In the genomic region with DNA sequence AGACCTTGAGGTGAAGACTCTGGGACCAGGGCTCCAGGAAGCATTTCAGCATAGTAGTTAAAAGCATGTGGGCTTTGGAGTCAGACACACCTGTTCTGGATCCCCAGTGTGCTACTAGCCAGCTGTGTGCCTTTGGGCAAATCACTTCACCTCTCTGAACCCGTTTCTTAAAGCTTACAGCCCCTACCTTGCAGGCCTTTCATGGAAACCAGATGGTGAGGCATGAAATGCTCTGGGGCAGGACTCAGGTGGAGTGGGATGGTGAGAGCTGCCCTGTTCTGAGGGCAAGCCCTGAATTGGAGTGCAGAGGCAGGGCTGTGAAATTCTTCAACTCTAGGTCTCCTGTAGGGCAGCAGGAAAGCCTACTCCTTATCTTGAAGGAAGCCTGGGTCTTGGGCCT, we compare ENCODE assay signal across 20 cellular contexts. TPM values are rescaled to one million over a fixed set of nuclear protein-coding genes. Genes with fewer than 3 reads are reported as not detected.
A peak's percentile ranks its signal among the peaks of the same experiment; 100 is the strongest.
DNase-seq lines count a peak whose midpoint lies in the region; ATAC-seq, FAIRE-seq and TF ChIP-seq lines count a peak whose summit lies in the region.
"Had no signal": no experiment of that assay in that cellular context is flagged by ENCODE, and none has a peak within 500 bp of the region (broad histone marks: within the 10 kb centered on the region; RNA-seq: fewer than 3 reads in every experiment).

No MANE protein-coding gene starts in this region.

- H3K4me3 Mint-ChIP-seq in CD4-positive, alpha-beta memory T cell: peak overlapping the region in 5 of 8 donors; percentile 30 to 92 (median 46)
- no peak overlapping the region for H3K4me3 Mint-ChIP-seq in activated CD4-positive, alpha-beta memory T cell treated with anti-CD3 and anti-CD28 coated beads, Interleukin-2, amount 10 ng/mL, durations not matched to agents 7 days and 5 days
- H3K4me3 Mint-ChIP-seq: dendritic cell treated with granulocyte-macrophage colony-stimulating factor and Interleukin-4, amounts not matched to agents 40 ng/mL and 50 ng/mL, for 4 days; neural progenitor cell had no signal

- no peak overlapping the region for H2AFZ ChIP-seq in HepG2 (ENCODE audit: low read length)
- H2AFZ ChIP-seq: hepatocyte, neural progenitor cell had no signal

- no peaks in the 10 kb centered on the region for H3K79me2 ChIP-seq in HepG2 (ENCODE audit: insufficient read depth, low read length)
- H3K79me2 ChIP-seq: hepatocyte had no signal

- FAIRE-seq in HepG2 (lab: Jason Lieb, UNC) (no peak), urothelium cell line (lab: Jason Lieb, UNC) (no peak)

- no CpG with 5 or more reads among the region's 1 CpG for whole genome bisulfite sequencing in HepG2 (ENCODE audit: low lambda C conversion rate)

- peak overlapping the region; percentile 93 to 100 (median 96) for H3K27ac Mint-ChIP-seq in CD4-positive, alpha-beta memory T cell
- peak overlapping the region; percentile 97 for H3K27ac Mint-ChIP-seq in activated CD4-positive, alpha-beta memory T cell treated with anti-CD3 and anti-CD28 coated beads, Interleukin-2, amount 10 ng/mL, durations not matched to agents 7 days and 5 days
- H3K27ac Mint-ChIP-seq: neural progenitor cell had no signal

- POLR2A ChIA-PET in CD4-positive, alpha-beta memory T cell (lab: Charles Lee; ENCODE audit: partially characterized antibody): interaction anchor here (0.8 to 38.4 kb wide), 14 partner anchors 8 to 214 kb away, joined by 3 to 2221 read pairs (median 4); a partner anchor contains a TSS
- POLR2A ChIA-PET in activated CD4-positive, alpha-beta memory T cell treated with anti-CD3 and anti-CD28 coated beads, Interleukin-2, amount 10 ng/mL, durations not matched to agents 7 days and 5 days (lab: Charles Lee): interaction anchor here (0.9 to 12.4 kb wide), 7 partner anchors 9 to 199 kb away, joined by 3 to 264 read pairs (median 12); a partner anchor contains a TSS
- POLR2A ChIA-PET in HepG2 (lab: Yijun Ruan, JAX): interaction anchor here (1.6 kb wide), 1 partner anchor 11 kb away, joined by 7 read pairs; a partner anchor contains a TSS

- TF ChIP-seq CTCF in HepG2 (CRISPR knock-in tag; IDR thresholded peaks at IDR 0.05): no peak

- intact Hi-C loops in CD4-positive, alpha-beta memory T cell (cut with micrococcal nuclease): no loop called here
- intact Hi-C loops in HepG2 (cut with micrococcal nuclease; ENCODE audit: unreplicated experiment): no loop called here

- no peaks in the 10 kb centered on the region for H3K27me3 ChIP-seq in CD4-positive, alpha-beta memory T cell (ENCODE audit: insufficient read depth, low read length)
- no peaks in the 10 kb centered on the region for H3K27me3 ChIP-seq in HepG2 (ENCODE audit: control insufficient read depth in 1 of 2, insufficient read depth in 2 of 2, low read length in 2 of 2)
- H3K27me3 ChIP-seq: ascending aorta, BLaER1, hepatocyte, neural progenitor cell had no signal

- no peaks in the 10 kb centered on the region for H3K27me3 Mint-ChIP-seq in CD4-positive, alpha-beta memory T cell
- H3K27me3 Mint-ChIP-seq in activated CD4-positive, alpha-beta memory T cell treated with anti-CD3 and anti-CD28 coated beads, Interleukin-2, amount 10 ng/mL, durations not matched to agents 7 days and 5 days: no peaks in the 10 kb centered on the region

- H3K9me3 Mint-ChIP-seq in CD4-positive, alpha-beta memory T cell: no peaks in the 10 kb centered on the region
- no peaks in the 10 kb centered on the region for H3K9me3 Mint-ChIP-seq in activated CD4-positive, alpha-beta memory T cell treated with anti-CD3 and anti-CD28 coated beads, Interleukin-2, amount 10 ng/mL, durations not matched to agents 7 days and 5 days
- H3K9me3 Mint-ChIP-seq: dendritic cell treated with granulocyte-macrophage colony-stimulating factor and Interleukin-4, amounts not matched to agents 40 ng/mL and 50 ng/mL, for 4 days; neural progenitor cell had no signal

- DNase-seq in CD4-positive, alpha-beta memory T cell: no peak
- DNase-seq in activated CD4-positive, alpha-beta memory T cell treated with anti-CD3 and anti-CD28 coated beads, Interleukin-2, amount 10 ng/mL, durations not matched to agents 7 days and 5 days: no peak
- DNase-seq in HepG2 (ENCODE audit: low spot score) (no peak), urothelium cell line (ENCODE audit: low spot score) (no peak), DMS114 treated with DMSO at 0.1 percent for 48 hours (lab: John Stamatoyannopoulos, UW; ENCODE audit: unreplicated experiment) (no peak), hepatic stellate cell (ENCODE audit: low spot score) (no peak), NCI-H187 (lab: John Stamatoyannopoulos, UW) (no peak)
- DNase-seq: GDM1; NCI-H1694; NCI-H510A; stimulated activated CD4-positive, alpha-beta T cell treated with anti-CD3 and anti-CD28 coated beads, Interleukin-4, amount 100 ng/mL, for 4 hours; T-helper 9 cell had no signal

- BruUV-seq in HepG2 (replicated peaks; lab: Mats Ljungman, UMichigan): no TSS peak

- TF ChIP-seq RAD21 in HepG2 (CRISPR knock-in tag; IDR thresholded peaks at IDR 0.05): no peak

- no peak for TF ChIP-seq EP300 in HepG2 (IDR thresholded peaks at IDR 0.05; ENCODE audit: low read depth in 2 of 2, low read length in 2 of 2)
- no peak for TF ChIP-seq EP300 in HepG2 (CRISPR knock-in tag; IDR thresholded peaks at IDR 0.05; ENCODE audit: borderline replicate concordance)

- no peak overlapping the region for H3K4me2 ChIP-seq in HepG2 (ENCODE audit: low read depth, low read length)
- H3K4me2 ChIP-seq: BLaER1, hepatocyte, neural progenitor cell had no signal

- no peak overlapping the region for H3K4me3 ChIP-seq in CD4-positive, alpha-beta memory T cell (ENCODE audit: low read length in 2 of 2)
- H3K4me3 ChIP-seq in HepG2 (replicated peaks in 1 of 3; ENCODE audit: insufficient read depth in 1 of 3, low read depth in 2 of 3, low read length in 3 of 3): no peak overlapping the region
- H3K4me3 ChIP-seq: ascending aorta, BLaER1, hepatocyte, neural progenitor cell had no signal

- TF ChIP-seq POLR2A in GM18505 (IDR thresholded peaks at IDR 0.05; ENCODE audit: borderline replicate concordance, extremely low read depth, insufficient read depth, insufficient read length): peak; percentile 40
- TF ChIP-seq POLR2A in HepG2 (IDR thresholded peaks at IDR 0.05; ENCODE audit: insufficient read depth in 1 of 2, low read depth in 2 of 2, low read length in 2 of 2): no peak

- no peaks in the 10 kb centered on the region for H4K20me1 ChIP-seq in HepG2 (ENCODE audit: insufficient read depth, low read length)

- H3K27ac ChIP-seq in CD4-positive, alpha-beta memory T cell (ENCODE audit: low read depth, low read length): peak overlapping the region; percentile 52
- no peak overlapping the region for H3K27ac ChIP-seq in HepG2 (ENCODE audit: extremely low read length, insufficient read depth, low read length)
- H3K27ac ChIP-seq: ascending aorta, hepatocyte, neural progenitor cell had no signal

- peaks cover 30% of the 10 kb centered on the region for H3K36me3 ChIP-seq in CD4-positive, alpha-beta memory T cell (ENCODE audit: insufficient read depth, low read length)
- H3K36me3 ChIP-seq in HepG2 (replicated peaks in 1 of 2; ENCODE audit: control insufficient read depth in 1 of 2, insufficient read depth in 2 of 2, low read length in 2 of 2): peaks cover 7 to 20% of the 10 kb centered on the region in 2 experiments; a peak in 4 of 5 replicates

- H3K9me3 ChIP-seq in CD4-positive, alpha-beta memory T cell (ENCODE audit: control insufficient read depth in 1 of 2, low read length in 2 of 2): no peaks in the 10 kb centered on the region
- H3K9me3 ChIP-seq in HepG2 (ENCODE audit: low read length): no peaks in the 10 kb centered on the region
- H3K9me3 ChIP-seq: ascending aorta, BLaER1 had no signal

- H3K4me1 Mint-ChIP-seq in CD4-positive, alpha-beta memory T cell: peaks cover 70 to 99% (median 86%) of the 10 kb centered on the region in 4 donors
- H3K4me1 Mint-ChIP-seq in activated CD4-positive, alpha-beta memory T cell treated with anti-CD3 and anti-CD28 coated beads, Interleukin-2, amount 10 ng/mL, durations not matched to agents 7 days and 5 days: peaks cover 84% of the 10 kb centered on the region
- H3K4me1 Mint-ChIP-seq: neural progenitor cell had no signal

- H3K4me1 ChIP-seq in CD4-positive, alpha-beta memory T cell (ENCODE audit: insufficient read depth, low read length): peaks cover 99% of the 10 kb centered on the region
- peaks cover 4% of the 10 kb centered on the region; the same call in 1 of the 2 replicates for H3K4me1 ChIP-seq in HepG2 (ENCODE audit: insufficient read depth, low read length)
- H3K4me1 ChIP-seq: ascending aorta, neural progenitor cell had no signal

- no peak for ATAC-seq in GM18505 (IDR thresholded peaks at IDR 0.05; ENCODE audit: unreplicated experiment)
- no peak for ATAC-seq in HepG2

- in situ Hi-C loops in HepG2 (cut with HindIII; ENCODE audit: extremely low pct_ligation_motif_present, low pct_unique_long_range_greater_than_20kb): loop anchor here (25.0 kb wide), 1 partner anchor 190 kb away; a partner anchor contains a TSS

- CTCF ChIA-PET in CD4-positive, alpha-beta memory T cell (lab: Charles Lee; ENCODE audit: partially characterized antibody): interaction anchor here (0.9 to 2.9 kb wide), 6 partner anchors 8 to 41 kb away, joined by 3 to 11 read pairs (median 4); no protein-coding TSS in a partner anchor
- CTCF ChIA-PET in activated CD4-positive, alpha-beta memory T cell treated with anti-CD3 and anti-CD28 coated beads, Interleukin-2, amount 10 ng/mL, durations not matched to agents 7 days and 5 days (lab: Charles Lee): interaction anchor here (1.8 to 4.4 kb wide), 2 partner anchors 12 to 33 kb away, joined by 3 to 12 read pairs; no protein-coding TSS in a partner anchor
- CTCF ChIA-PET in HepG2 (lab: Yijun Ruan, JAX; ENCODE audit: low intra/inter-chr PET ratio, low total read pairs): no interaction called here

- no peak overlapping the region for H3K9ac ChIP-seq in HepG2 (ENCODE audit: insufficient read depth, low read depth, low read length)
- H3K9ac ChIP-seq: BLaER1, neural progenitor cell had no signal

- peaks cover 34 to 38% of the 10 kb centered on the region in 2 donors for H3K36me3 Mint-ChIP-seq in CD4-positive, alpha-beta memory T cell
- H3K36me3 Mint-ChIP-seq in activated CD4-positive, alpha-beta memory T cell treated with anti-CD3 and anti-CD28 coated beads, Interleukin-2, amount 10 ng/mL, durations not matched to agents 7 days and 5 days (ENCODE audit: low read depth): peaks cover 52% of the 10 kb centered on the region

RNA-seq across cellular contexts. Expression of a gene that starts 10.5 kb away (rescaled TPM):
- 100 to 1,000 TPM; 325 to 336 TPM for total RNA-seq in CD4-positive, alpha-beta memory T cell
- polyA plus RNA-seq in CD4-positive, alpha-beta memory T cell: 1,000 to 10,000 TPM in 1 of 2 donors, 100 to 1,000 TPM in 1; 910 to 1,459 TPM
- total RNA-seq in activated CD4-positive, alpha-beta memory T cell treated with anti-CD3 and anti-CD28 coated beads, Interleukin-2, amount 10 ng/mL, durations not matched to agents 7 days and 5 days: 100 to 1,000 TPM; 400 to 407 TPM
- total RNA-seq in HepG2 (2016; rRNA removed; fragmentation: Illumina TruSeq; extraction: Trizol): 3.2 and 5.5 TPM in 2 replicates
- total RNA-seq in HepG2 (2016; cell fraction: cytosol; rRNA removed; fragmentation: Illumina TruSeq; extraction: Trizol; ENCODE audit: low read depth): 2.4 TPM in 2 replicates
- 3.2 and 3.4 TPM in 2 replicates for total RNA-seq in HepG2 (2016; cell fraction: insoluble cytoplasmic fraction; rRNA removed; fragmentation: Illumina TruSeq; extraction: Trizol)
- 5.5 and 5.9 TPM in 2 replicates for total RNA-seq in HepG2 (2016; cell fraction: membrane; rRNA removed; fragmentation: Illumina TruSeq; extraction: Trizol)
- total RNA-seq in HepG2 (2016; cell fraction: nucleus; rRNA removed; fragmentation: Illumina TruSeq; extraction: Trizol): 6.8 and 8.8 TPM in 2 replicates
- 2.7 TPM in 2 replicates for polyA plus RNA-seq in HepG2 (2011; rRNA removed)
- polyA plus RNA-seq in HepG2 (2011; cell fraction: cytosol; rRNA removed): 3.8 and 4.1 TPM in 2 replicates
- 3.8 and 5.1 TPM in 2 replicates for polyA plus RNA-seq in HepG2 (2011; cell fraction: nucleus; rRNA removed)
- polyA plus RNA-seq in HepG2 (2012): 4.1 and 7.4 TPM in 2 replicates
- 4.9 and 6.3 TPM in 2 replicates for polyA plus RNA-seq in HepG2 (2016; cell fraction: cytosol; fragmentation: Illumina TruSeq; extraction: Trizol; ENCODE audit: low read depth)
- polyA plus RNA-seq in HepG2 (2016; cell fraction: insoluble cytoplasmic fraction; fragmentation: Illumina TruSeq; extraction: Trizol; ENCODE audit: low read depth): 7.6 and 11.9 TPM in 2 replicates
- 11.8 and 12.1 TPM in 2 replicates for polyA plus RNA-seq in HepG2 (2016; cell fraction: membrane; fragmentation: Illumina TruSeq; extraction: Trizol; ENCODE audit: low read depth)
- polyA plus RNA-seq in HepG2 (2016; cell fraction: nucleus; fragmentation: Illumina TruSeq; extraction: Trizol; ENCODE audit: insufficient read depth, low read depth): 4.9 and 6.3 TPM in 2 replicates
- 10.6 and 155 TPM in 2 replicates for polyA minus RNA-seq in HepG2 (2011; rRNA and poly(A)+ RNA removed; ENCODE audit: low replicate concordance)
- 4.4 and 5.2 TPM in 2 replicates for polyA minus RNA-seq in HepG2 (2011; cell fraction: cytosol; rRNA and poly(A)+ RNA removed)
- polyA minus RNA-seq in HepG2 (2011; cell fraction: nucleus; rRNA and poly(A)+ RNA removed): 9.1 and 17.2 TPM in 2 replicates

RNA-seq across cellular contexts. Expression of a gene that starts 21.4 kb away (rescaled TPM):
- under 1 TPM; 0.23 to 0.30 TPM for total RNA-seq in CD4-positive, alpha-beta memory T cell
- under 1 TPM in 1 of 2 donors, not detected in 1; 0.53 TPM for polyA plus RNA-seq in CD4-positive, alpha-beta memory T cell
- not detected for total RNA-seq in activated CD4-positive, alpha-beta memory T cell treated with anti-CD3 and anti-CD28 coated beads, Interleukin-2, amount 10 ng/mL, durations not matched to agents 7 days and 5 days
- not detected in 2 replicates for total RNA-seq in HepG2 (2016; rRNA removed; fragmentation: Illumina TruSeq; extraction: Trizol)
- total RNA-seq in HepG2 (2016; cell fraction: cytosol; rRNA removed; fragmentation: Illumina TruSeq; extraction: Trizol; ENCODE audit: low read depth): not detected in 2 replicates
- total RNA-seq in HepG2 (2016; cell fraction: insoluble cytoplasmic fraction; rRNA removed; fragmentation: Illumina TruSeq; extraction: Trizol): 0.15 TPM in 1 of 2 replicates, not detected in the other
- not detected in 2 replicates for total RNA-seq in HepG2 (2016; cell fraction: membrane; rRNA removed; fragmentation: Illumina TruSeq; extraction: Trizol)
- total RNA-seq in HepG2 (2016; cell fraction: nucleus; rRNA removed; fragmentation: Illumina TruSeq; extraction: Trizol): not detected in 2 replicates
- 2.3 and 2.9 TPM in 2 replicates for polyA plus RNA-seq in HepG2 (2011; rRNA removed)
- polyA plus RNA-seq in HepG2 (2011; cell fraction: cytosol; rRNA removed): 1.9 and 2.3 TPM in 2 replicates
- 4.0 and 4.2 TPM in 2 replicates for polyA plus RNA-seq in HepG2 (2011; cell fraction: nucleus; rRNA removed)
- polyA plus RNA-seq in HepG2 (2012): 0.96 and 1.5 TPM in 2 replicates
- not detected in 2 replicates for polyA plus RNA-seq in HepG2 (2016; cell fraction: cytosol; fragmentation: Illumina TruSeq; extraction: Trizol; ENCODE audit: low read depth)
- not detected in 2 replicates for polyA plus RNA-seq in HepG2 (2016; cell fraction: insoluble cytoplasmic fraction; fragmentation: Illumina TruSeq; extraction: Trizol; ENCODE audit: low read depth)
- not detected in 2 replicates for polyA plus RNA-seq in HepG2 (2016; cell fraction: membrane; fragmentation: Illumina TruSeq; extraction: Trizol; ENCODE audit: low read depth)
- polyA plus RNA-seq in HepG2 (2016; cell fraction: nucleus; fragmentation: Illumina TruSeq; extraction: Trizol; ENCODE audit: insufficient read depth, low read depth): not detected in 2 replicates
- polyA minus RNA-seq in HepG2 (2011; rRNA and poly(A)+ RNA removed; ENCODE audit: low replicate concordance): 2.0 TPM in 1 of 2 replicates, not detected in the other
- polyA minus RNA-seq in HepG2 (2011; cell fraction: cytosol; rRNA and poly(A)+ RNA removed): not detected in 2 replicates
- polyA minus RNA-seq in HepG2 (2011; cell fraction: nucleus; rRNA and poly(A)+ RNA removed): 0.99 and 1.4 TPM in 2 replicates
- total RNA-seq: ascending aorta, H4 had no signal
- polyA plus RNA-seq: hepatocyte, liver had no signal

RNA-seq across cellular contexts. Expression of a gene that starts 36.7 kb away (rescaled TPM):
- 1 to 10 TPM; 4.8 to 6.3 TPM for total RNA-seq in CD4-positive, alpha-beta memory T cell
- under 1 TPM; 0.54 to 0.66 TPM for polyA plus RNA-seq in CD4-positive, alpha-beta memory T cell
- total RNA-seq in activated CD4-positive, alpha-beta memory T cell treated with anti-CD3 and anti-CD28 coated beads, Interleukin-2, amount 10 ng/mL, durations not matched to agents 7 days and 5 days: 1 to 10 TPM; 1.8 to 2.4 TPM
- total RNA-seq in HepG2 (2016; rRNA removed; fragmentation: Illumina TruSeq; extraction: Trizol): 0.22 TPM in 1 of 2 replicates, not detected in the other
- not detected in 2 replicates for total RNA-seq in HepG2 (2016; cell fraction: cytosol; rRNA removed; fragmentation: Illumina TruSeq; extraction: Trizol; ENCODE audit: low read depth)
- not detected in 2 replicates for total RNA-seq in HepG2 (2016; cell fraction: insoluble cytoplasmic fraction; rRNA removed; fragmentation: Illumina TruSeq; extraction: Trizol)
- total RNA-seq in HepG2 (2016; cell fraction: membrane; rRNA removed; fragmentation: Illumina TruSeq; extraction: Trizol): not detected in 2 replicates
- total RNA-seq in HepG2 (2016; cell fraction: nucleus; rRNA removed; fragmentation: Illumina TruSeq; extraction: Trizol): 0.16 TPM in 1 of 2 replicates, not detected in the other
- 0.10 and 0.37 TPM in 2 replicates for polyA plus RNA-seq in HepG2 (2011; rRNA removed)
- polyA plus RNA-seq in HepG2 (2011; cell fraction: cytosol; rRNA removed): 0.05 and 0.14 TPM in 2 replicates
- polyA plus RNA-seq in HepG2 (2011; cell fraction: nucleus; rRNA removed): 0.64 and 0.83 TPM in 2 replicates
- 0.17 and 0.28 TPM in 2 replicates for polyA plus RNA-seq in HepG2 (2012)
- 0.03 and 0.07 TPM in 2 replicates for polyA plus RNA-seq in HepG2 (2016; cell fraction: cytosol; fragmentation: Illumina TruSeq; extraction: Trizol; ENCODE audit: low read depth)
- not detected in 2 replicates for polyA plus RNA-seq in HepG2 (2016; cell fraction: insoluble cytoplasmic fraction; fragmentation: Illumina TruSeq; extraction: Trizol; ENCODE audit: low read depth)
- polyA plus RNA-seq in HepG2 (2016; cell fraction: membrane; fragmentation: Illumina TruSeq; extraction: Trizol; ENCODE audit: low read depth): 0.06 and 0.13 TPM in 2 replicates
- polyA plus RNA-seq in HepG2 (2016; cell fraction: nucleus; fragmentation: Illumina TruSeq; extraction: Trizol; ENCODE audit: insufficient read depth, low read depth): 1.4 and 1.8 TPM in 2 replicates
- 0.52 and 4.4 TPM in 2 replicates for polyA minus RNA-seq in HepG2 (2011; rRNA and poly(A)+ RNA removed; ENCODE audit: low replicate concordance)
- not detected in 2 replicates for polyA minus RNA-seq in HepG2 (2011; cell fraction: cytosol; rRNA and poly(A)+ RNA removed)
- polyA minus RNA-seq in HepG2 (2011; cell fraction: nucleus; rRNA and poly(A)+ RNA removed): 0.37 and 0.39 TPM in 2 replicates
- total RNA-seq: ascending aorta, H4 had no signal
- polyA plus RNA-seq: hepatocyte had no signal

Comparison
In these comparisons a context has a peak if more than half of its experiments do, and no peak if none do; other contexts are left out.
1. RNA of a gene that starts 10.5 kb away (total RNA-seq): 400 to 407 TPM in activated CD4-positive, alpha-beta memory T cell treated with anti-CD3 and anti-CD28 coated beads, Interleukin-2, amount 10 ng/mL, durations not matched to agents 7 days and 5 days and 325 to 336 TPM in CD4-positive, alpha-beta memory T cell; 2.4 to 8.8 TPM in HepG2; every median in the first group is over 10 times any median in the second.